In the genomic region with DNA sequence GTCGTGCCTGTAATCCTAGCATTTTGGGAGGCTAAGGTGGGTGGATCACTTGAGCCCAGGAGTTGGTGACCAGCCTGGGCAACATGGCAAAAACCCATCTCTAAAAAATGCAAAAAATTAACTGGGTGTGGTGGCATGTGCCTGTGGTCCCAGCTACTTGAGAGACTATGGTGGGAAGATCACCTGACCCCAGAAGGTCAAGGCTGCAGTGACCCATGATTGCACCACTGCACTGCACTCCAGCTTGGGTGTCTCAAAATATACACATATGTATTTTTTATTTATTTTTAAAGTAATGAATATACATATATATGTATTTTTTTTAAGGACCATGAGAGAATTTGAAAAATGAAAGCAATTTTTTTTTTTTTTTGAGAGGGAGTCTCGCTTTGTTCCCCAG, we compare ENCODE assay signal across 39 cellular contexts. TPM values are rescaled to one million over a fixed set of nuclear protein-coding genes. Genes with fewer than 3 reads are reported as not detected.
"Had no signal": no experiment of that assay in that cellular context is flagged by ENCODE, and none has a peak within 500 bp of the region (broad histone marks: within the 10 kb centered on the region; RNA-seq: fewer than 3 reads in every experiment).

No MANE protein-coding gene starts in this region.

- H3K4me2 ChIP-seq: KMS-11 had no signal

- H3K36me3 ChIP-seq: MG63 had no signal

- H3K9ac ChIP-seq: KMS-11 had no signal

- H3K9me3 ChIP-seq: MG63 had no signal

- DNase-seq: Karpas-422, Kasumi-1, MG63, MM.1S, MV-4-11, NCI-H1048, NCI-H1092, NCI-H1092 treated with DMSO at 0.1 percent for 48 hours, NCI-H1105, NCI-H1105 treated with DMSO at 0.1 percent for 48 hours, NCI-H1417, NCI-H1417 treated with DMSO at 0.1 percent for 48 hours, NCI-H1436, NCI-H1436 treated with DMSO at 0.1 percent for 48 hours, NCI-H146, NCI-H1694, NCI-H1694 treated with DMSO at 0.1 percent for 48 hours, NCI-H187, NCI-H187 treated with DMSO at 0.1 percent for 48 hours, NCI-H1930, NCI-H2029, NCI-H2029 treated with DMSO at 0.1 percent for 48 hours, NCI-H2081, NCI-H2081 treated with DMSO at 0.1 percent for 48 hours, NCI-H2107, NCI-H2171, NCI-H2171 treated with DMSO at 0.1 percent for 48 hours, NCI-H2227 treated with DMSO at 0.1 percent for 48 hours, NCI-H226, NCI-H345, NCI-H446, NCI-H446 treated with DMSO at 0.1 percent for 48 hours, NCI-H510A, NCI-H510A treated with DMSO at 0.1 percent for 48 hours had no signal

- H3K4me3 ChIP-seq: MG63 had no signal

- H3K27ac ChIP-seq: KMS-11 had no signal

- H3K27me3 ChIP-seq: MG63 had no signal

RNA-seq across cellular contexts. Expression of gene CRYBA1, which starts 52.4 kb away (rescaled TPM):
- total RNA-seq: LHCN-M2, M059J, MCF 10A, NCI-H460 had no signal
